7 cellular contexts compared by ENCODE assay signal in genomic region chr14:73887704-73888459, GRCh38. TPM values are rescaled to one million over a fixed set of nuclear protein-coding genes. Genes with fewer than 3 reads are reported as not detected.
A peak's percentile ranks its signal among the peaks of the same experiment; 100 is the strongest.
DNase-seq lines count a peak whose midpoint lies in the region; ATAC-seq, FAIRE-seq and TF ChIP-seq lines count a peak whose summit lies in the region.

No MANE protein-coding gene starts in this region.

- ATAC-seq in T-helper 17 cell (no peak), HG02885 (IDR thresholded peaks at IDR 0.05; ENCODE audit: poor library complexity, unreplicated experiment) (no peak)

- WGBS in smooth muscle cell (ENCODE audit: low lambda C conversion rate): 40% methylated on average over 7 of the region's 7 CpGs

- peak overlapping the region; percentile 96 for H3K4me2 ChIP-seq in smooth muscle cell

- peak overlapping the region; percentile 94 for H3K4me3 ChIP-seq in HFF-Myc (replicated peaks; ENCODE audit: low read depth, low read length)
- peak overlapping the region; percentile 92 to 98 for H3K4me3 ChIP-seq in foreskin fibroblast (ENCODE audit: low read depth in 1 of 2, low read length in 2 of 2)
- peak overlapping the region; percentile 79 for H3K4me3 ChIP-seq in smooth muscle cell

- H3K4me1 Mint-ChIP-seq in T-helper 17 cell: peaks cover 39% of the 10 kb centered on the region

- TF ChIP-seq CTCF in HFF-Myc (IDR thresholded peaks at IDR 0.05; ENCODE audit: low read depth, low read length, missing control alignments) (no peak), foreskin fibroblast (IDR thresholded peaks at IDR 0.05; ENCODE audit: low read depth, low read length) (no peak), smooth muscle cell (IDR thresholded peaks at IDR 0.05; ENCODE audit: borderline replicate concordance, insufficient read depth, poor library complexity, severe bottlenecking) (no peak), D721Med (IDR thresholded peaks at IDR 0.05; ENCODE audit: insufficient read depth, missing control alignments) (no peak)

- H3K36me3 ChIP-seq in smooth muscle cell (ENCODE audit: low read depth): no peaks in the 10 kb centered on the region

- H3K9ac ChIP-seq in smooth muscle cell (ENCODE audit: low read depth): peak overlapping the region; percentile 94

- peaks cover 71% of the 10 kb centered on the region for H3K79me2 ChIP-seq in smooth muscle cell (ENCODE audit: low read depth)

- H3F3A ChIP-seq in smooth muscle cell (ENCODE audit: low read depth): peaks cover 9% of the 10 kb centered on the region

- no peaks in the 10 kb centered on the region for H3K9me3 ChIP-seq in T-helper 17 cell (ENCODE audit: control insufficient read depth, low read length, poor library complexity, severe bottlenecking)
- no peaks in the 10 kb centered on the region for H3K9me3 ChIP-seq in smooth muscle cell (replicated peaks; ENCODE audit: low read depth)

- no peak for DNase-seq in HFF-Myc (ENCODE audit: extremely low read depth, low read depth)
- DNase-seq in T-helper 17 cell: no peak
- DNase-seq in foreskin fibroblast: no peak
- DNase-seq in smooth muscle cell (lab: John Stamatoyannopoulos, UW; ENCODE audit: unreplicated experiment): no peak
- no peak for DNase-seq in D721Med (ENCODE audit: insufficient read length, low spot score)
- no peak for DNase-seq in islet precursor cell

- no peak overlapping the region for H2AFZ ChIP-seq in smooth muscle cell (ENCODE audit: low read depth)

- no peaks in the 10 kb centered on the region for H3K27me3 Mint-ChIP-seq in T-helper 17 cell

- H3K4me1 ChIP-seq in smooth muscle cell (ENCODE audit: low read depth): peaks cover 10% of the 10 kb centered on the region

- no peaks in the 10 kb centered on the region for H3K36me3 Mint-ChIP-seq in T-helper 17 cell (ENCODE audit: low read depth)

- H3K27ac ChIP-seq in smooth muscle cell (ENCODE audit: low read depth): peak overlapping the region; percentile 94

- peak overlapping the region; percentile 99 for H3K27ac Mint-ChIP-seq in T-helper 17 cell

- no peaks in the 10 kb centered on the region for H3K27me3 ChIP-seq in smooth muscle cell (ENCODE audit: low read depth)

- no peak for FAIRE-seq in D721Med (lab: Jason Lieb, UNC)

- H4K20me1 ChIP-seq in smooth muscle cell (ENCODE audit: low read depth): peaks cover 51% of the 10 kb centered on the region

- peak overlapping the region; percentile 96 for H3K4me3 Mint-ChIP-seq in T-helper 17 cell

RNA-seq across cellular contexts. Expression of gene ZNF410, which starts 1.2 kb away (rescaled TPM):
- 10 to 100 TPM; 92.7 to 97.8 TPM for total RNA-seq in T-helper 17 cell
- 67.3 and 67.4 TPM in 2 replicates for total RNA-seq in smooth muscle cell
- 45.1 and 46.9 TPM in 2 replicates for polyA plus RNA-seq in smooth muscle cell

RNA-seq across cellular contexts. Expression of gene PTGR2, which starts 36.3 kb away (rescaled TPM):
- total RNA-seq in T-helper 17 cell: 1 to 10 TPM; 1.3 to 1.4 TPM
- 3.7 and 4.7 TPM in 2 replicates for total RNA-seq in smooth muscle cell
- polyA plus RNA-seq in smooth muscle cell: 2.9 and 4.0 TPM in 2 replicates
